In the genomic region with DNA sequence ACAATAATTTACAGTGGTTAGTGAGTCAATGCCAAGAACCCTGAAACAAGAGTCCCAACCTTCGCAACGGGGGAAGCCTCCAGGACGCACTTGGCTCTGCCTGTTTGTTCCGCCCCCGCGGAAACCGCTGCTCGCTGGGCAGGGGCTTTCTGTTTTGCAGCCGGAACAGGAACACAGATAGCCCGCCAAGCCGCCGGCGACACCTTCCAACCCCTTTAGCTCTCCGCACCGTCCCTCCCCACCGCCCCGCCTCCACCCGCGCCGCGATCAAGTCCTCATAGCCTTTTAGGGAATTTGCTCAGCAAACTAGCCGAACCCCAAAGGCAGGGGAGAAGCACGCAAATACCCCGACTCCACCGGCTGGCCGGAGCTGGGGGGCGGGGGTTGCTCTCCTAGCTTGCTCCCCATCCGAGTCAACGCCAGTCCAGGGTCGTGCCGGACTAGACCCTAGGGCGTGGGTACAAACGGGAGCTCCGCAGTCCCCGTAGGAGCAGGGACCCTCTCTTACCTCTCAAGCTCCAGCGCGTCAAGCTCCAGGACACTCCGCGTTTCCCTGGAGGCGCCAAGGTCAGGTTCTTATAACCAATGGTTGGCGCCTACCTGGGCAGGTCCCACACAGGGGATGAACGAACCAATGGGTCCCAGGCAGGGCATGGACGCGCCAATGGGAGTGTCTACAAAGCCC, we compare ENCODE assay signal across 8 cellular contexts. TPM values are rescaled to one million over a fixed set of nuclear protein-coding genes. Genes with fewer than 3 reads are reported as not detected.
DNase-seq lines count a peak whose midpoint lies in the region; ATAC-seq and TF ChIP-seq lines count a peak whose summit lies in the region.

A gene with protein sequence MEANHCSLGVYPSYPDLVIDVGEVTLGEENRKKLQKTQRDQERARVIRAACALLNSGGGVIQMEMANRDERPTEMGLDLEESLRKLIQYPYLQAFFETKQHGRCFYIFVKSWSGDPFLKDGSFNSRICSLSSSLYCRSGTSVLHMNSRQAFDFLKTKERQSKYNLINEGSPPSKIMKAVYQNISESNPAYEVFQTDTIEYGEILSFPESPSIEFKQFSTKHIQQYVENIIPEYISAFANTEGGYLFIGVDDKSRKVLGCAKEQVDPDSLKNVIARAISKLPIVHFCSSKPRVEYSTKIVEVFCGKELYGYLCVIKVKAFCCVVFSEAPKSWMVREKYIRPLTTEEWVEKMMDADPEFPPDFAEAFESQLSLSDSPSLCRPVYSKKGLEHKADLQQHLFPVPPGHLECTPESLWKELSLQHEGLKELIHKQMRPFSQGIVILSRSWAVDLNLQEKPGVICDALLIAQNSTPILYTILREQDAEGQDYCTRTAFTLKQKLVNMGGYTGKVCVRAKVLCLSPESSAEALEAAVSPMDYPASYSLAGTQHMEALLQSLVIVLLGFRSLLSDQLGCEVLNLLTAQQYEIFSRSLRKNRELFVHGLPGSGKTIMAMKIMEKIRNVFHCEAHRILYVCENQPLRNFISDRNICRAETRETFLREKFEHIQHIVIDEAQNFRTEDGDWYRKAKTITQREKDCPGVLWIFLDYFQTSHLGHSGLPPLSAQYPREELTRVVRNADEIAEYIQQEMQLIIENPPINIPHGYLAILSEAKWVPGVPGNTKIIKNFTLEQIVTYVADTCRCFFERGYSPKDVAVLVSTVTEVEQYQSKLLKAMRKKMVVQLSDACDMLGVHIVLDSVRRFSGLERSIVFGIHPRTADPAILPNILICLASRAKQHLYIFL (minus strand): TSS at position 553 of the 685 bp plus-strand sequence. CDS start 3,086 bp downstream, outside the sequence.

- no peak for TF ChIP-seq CTCF in epithelial cell of proximal tubule (conservative IDR thresholded peaks at IDR 0.05; ENCODE audit: low read depth, low read length)

- H3K4me3 Mint-ChIP-seq in stimulated activated effector memory CD8-positive, alpha-beta T cell treated with anti-CD3 and anti-CD28 coated beads, Interleukin-12 subunit alpha, Interleukin-12 subunit beta, amount 100 ng/mL, for 72 hours = peak within 1 kb of the TSS; percentile 69

- H3K4me1 Mint-ChIP-seq in stimulated activated effector memory CD8-positive, alpha-beta T cell treated with anti-CD3 and anti-CD28 coated beads, Interleukin-12 subunit alpha, Interleukin-12 subunit beta, amount 100 ng/mL, for 72 hours = peaks cover 17% of the 10 kb centered on the region

- peak within 1 kb of the TSS; percentile 80 for H3K4me3 ChIP-seq in epithelial cell of proximal tubule (ENCODE audit: low read depth, low read length)

- CTCF ChIA-PET in activated CD8-positive, alpha-beta memory T cell treated with anti-CD3 and anti-CD28 coated beads for 36 hours (lab: Charles Lee) = interaction anchor here (0.7 to 1.9 kb wide), 4 partner anchors 15 to 91 kb away, joined by 3 to 6 read pairs (median 3); no protein-coding TSS in a partner anchor

- peak; percentile 81 for ATAC-seq in GM18511 (IDR thresholded peaks at IDR 0.05; ENCODE audit: unreplicated experiment)
- ATAC-seq in HG02970 (IDR thresholded peaks at IDR 0.05; ENCODE audit: low FRiP score, unreplicated experiment) = peak; percentile 65
- peak; percentile 99 for ATAC-seq in stimulated activated effector memory CD8-positive, alpha-beta T cell treated with anti-CD3 and anti-CD28 coated beads, Interleukin-12 subunit alpha, Interleukin-12 subunit beta, amount 100 ng/mL, for 72 hours

- H3K27ac Mint-ChIP-seq in stimulated activated effector memory CD8-positive, alpha-beta T cell treated with anti-CD3 and anti-CD28 coated beads, Interleukin-12 subunit alpha, Interleukin-12 subunit beta, amount 100 ng/mL, for 72 hours = peak within 1 kb of the TSS; percentile 81

- no peaks in the 10 kb centered on the region for H3K9me3 Mint-ChIP-seq in stimulated activated effector memory CD8-positive, alpha-beta T cell treated with anti-CD3 and anti-CD28 coated beads, Interleukin-12 subunit alpha, Interleukin-12 subunit beta, amount 100 ng/mL, for 72 hours

- POLR2A ChIA-PET in activated CD8-positive, alpha-beta memory T cell treated with anti-CD3 and anti-CD28 coated beads for 36 hours (lab: Charles Lee) = interaction anchor here (0.8 to 2.1 kb wide), 6 partner anchors 15 to 130 kb away, joined by 3 to 13 read pairs (median 4); a partner anchor contains a TSS

- DNase-seq in NCI-H510A (lab: John Stamatoyannopoulos, UW) (peak; percentile 80), epithelial cell of proximal tubule (ENCODE audit: low read depth) (no peak), myocyte (ENCODE audit: low read depth) (peak; percentile 44), NCI-H128 (lab: John Stamatoyannopoulos, UW; ENCODE audit: unreplicated experiment) (no peak)
- peak; percentile 81 to 94 for DNase-seq in stimulated activated effector memory CD8-positive, alpha-beta T cell treated with anti-CD3 and anti-CD28 coated beads, Interleukin-12 subunit alpha, Interleukin-12 subunit beta, amount 100 ng/mL, for 72 hours (ENCODE audit: low spot score in 2 of 2)

- H3K36me3 Mint-ChIP-seq in stimulated activated effector memory CD8-positive, alpha-beta T cell treated with anti-CD3 and anti-CD28 coated beads, Interleukin-12 subunit alpha, Interleukin-12 subunit beta, amount 100 ng/mL, for 72 hours = peaks cover 24% of the 10 kb centered on the region

RNA-seq across cellular contexts. Expression of the gene that starts here (rescaled TPM):
- 10 to 100 TPM; 23.3 to 24.3 TPM for total RNA-seq in activated CD8-positive, alpha-beta memory T cell treated with anti-CD3 and anti-CD28 coated beads for 36 hours
- total RNA-seq in epithelial cell of proximal tubule = 9.9 and 15.3 TPM in 2 replicates
- 0.37 and 1.1 TPM in 2 replicates for total RNA-seq in myocyte
- 1.1 TPM for polyA plus RNA-seq in myocyte (2012)

Comparison
In these comparisons a context has a peak if more than half of its experiments do, and no peak if none do; other contexts are left out.
1. DNase-seq: peak in NCI-H510A (single experiment), myocyte (single experiment) and stimulated activated effector memory CD8-positive, alpha-beta T cell treated with anti-CD3 and anti-CD28 coated beads, Interleukin-12 subunit alpha, Interleukin-12 subunit beta, amount 100 ng/mL, for 72 hours (2 of 2); none in epithelial cell of proximal tubule (single experiment) and NCI-H128 (single experiment).
2. Peak in every context shown above with its lines, with median percentiles within 50 percentile points of each other: ATAC-seq.